In the genomic region with DNA sequence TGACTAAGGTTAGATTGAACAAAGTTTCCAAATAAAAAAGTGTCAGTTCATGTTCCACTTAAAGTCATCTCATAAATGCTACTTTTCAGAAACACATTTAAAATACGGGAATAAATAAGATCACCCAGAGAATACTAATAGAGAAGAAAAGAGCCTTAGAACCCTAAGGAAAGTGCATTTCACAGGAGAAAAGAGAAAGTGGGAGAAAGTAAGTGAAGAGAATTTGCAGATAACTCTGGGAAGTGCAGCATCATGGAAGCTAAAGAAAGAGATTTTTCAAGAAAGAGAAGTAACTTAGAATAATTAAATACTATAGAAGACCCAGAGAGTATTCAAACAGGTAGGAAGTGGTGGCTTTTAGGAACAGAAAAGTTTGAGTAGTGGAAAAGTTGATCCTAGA, we compare ENCODE assay signal across 35 cellular contexts.
"Had no signal": no experiment of that assay in that cellular context is flagged by ENCODE, and none has a peak within 500 bp of the region (broad histone marks: within the 10 kb centered on the region; RNA-seq: fewer than 3 reads in every experiment).

No MANE protein-coding gene starts in this region.

- H3K36me3 ChIP-seq: MG63 had no signal

- H3K27me3 ChIP-seq: MG63 had no signal

- DNase-seq: Karpas-422, Kasumi-1, MG63, MM.1S, MV-4-11, NCI-H1048, NCI-H1092, NCI-H1092 treated with DMSO at 0.1 percent for 48 hours, NCI-H1105, NCI-H1105 treated with DMSO at 0.1 percent for 48 hours, NCI-H1417, NCI-H1417 treated with DMSO at 0.1 percent for 48 hours, NCI-H1436, NCI-H1436 treated with DMSO at 0.1 percent for 48 hours, NCI-H146, NCI-H1694, NCI-H1694 treated with DMSO at 0.1 percent for 48 hours, NCI-H187, NCI-H187 treated with DMSO at 0.1 percent for 48 hours, NCI-H1930, NCI-H2029, NCI-H2029 treated with DMSO at 0.1 percent for 48 hours, NCI-H2081, NCI-H2081 treated with DMSO at 0.1 percent for 48 hours, NCI-H2107, NCI-H2171, NCI-H2171 treated with DMSO at 0.1 percent for 48 hours, NCI-H2227 treated with DMSO at 0.1 percent for 48 hours, NCI-H226, NCI-H345, NCI-H446, NCI-H446 treated with DMSO at 0.1 percent for 48 hours, NCI-H510A, NCI-H510A treated with DMSO at 0.1 percent for 48 hours, NCI-H524 had no signal

- H3K4me3 ChIP-seq: MG63 had no signal

- H3K9me3 ChIP-seq: MG63 had no signal
